Comparison of ENCODE assay signal across 1 cellular context in the genomic region with DNA sequence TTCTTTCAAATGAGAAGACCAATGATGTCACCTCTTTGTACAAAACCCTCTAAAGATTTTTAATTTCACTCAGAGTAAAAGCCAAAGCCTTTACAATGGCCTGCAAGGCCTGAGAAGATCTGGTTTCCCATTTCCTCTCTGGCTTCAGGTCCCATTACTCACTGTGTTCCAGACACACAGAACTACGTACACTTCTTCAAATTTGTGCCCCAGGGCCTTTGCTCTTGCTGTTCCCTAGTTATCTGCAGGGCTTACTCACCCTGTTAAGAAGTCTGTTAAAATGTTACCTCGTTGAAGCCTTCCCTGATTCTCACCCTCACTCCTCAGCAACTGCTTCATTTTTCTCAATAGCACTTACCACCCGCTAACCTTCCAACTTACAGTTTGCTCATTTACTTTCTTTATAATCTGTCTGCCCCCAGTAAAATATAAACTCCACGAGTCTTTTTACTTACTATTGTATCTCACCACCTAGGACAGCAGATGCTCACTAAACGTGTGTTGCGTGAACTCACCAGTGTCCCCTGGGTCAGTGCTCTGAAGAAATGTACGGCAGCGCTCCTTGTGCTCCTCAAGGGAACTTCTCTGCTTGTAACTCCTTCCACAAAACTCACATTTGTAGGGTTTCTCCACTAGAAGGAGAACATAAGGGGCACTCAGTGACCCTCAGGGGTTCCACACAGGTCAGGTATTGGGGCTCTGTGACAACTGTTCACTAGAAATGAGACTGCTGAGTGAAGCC.
TF ChIP-seq lines count a peak whose summit lies in the region.

No MANE protein-coding gene starts in this region.

TF ChIP-seq in HEK293, 187 proteins besides CTCF, POLR2A, EP300 and RAD21 (continued from another document):
- TF ChIP-seq, protein P1, sequence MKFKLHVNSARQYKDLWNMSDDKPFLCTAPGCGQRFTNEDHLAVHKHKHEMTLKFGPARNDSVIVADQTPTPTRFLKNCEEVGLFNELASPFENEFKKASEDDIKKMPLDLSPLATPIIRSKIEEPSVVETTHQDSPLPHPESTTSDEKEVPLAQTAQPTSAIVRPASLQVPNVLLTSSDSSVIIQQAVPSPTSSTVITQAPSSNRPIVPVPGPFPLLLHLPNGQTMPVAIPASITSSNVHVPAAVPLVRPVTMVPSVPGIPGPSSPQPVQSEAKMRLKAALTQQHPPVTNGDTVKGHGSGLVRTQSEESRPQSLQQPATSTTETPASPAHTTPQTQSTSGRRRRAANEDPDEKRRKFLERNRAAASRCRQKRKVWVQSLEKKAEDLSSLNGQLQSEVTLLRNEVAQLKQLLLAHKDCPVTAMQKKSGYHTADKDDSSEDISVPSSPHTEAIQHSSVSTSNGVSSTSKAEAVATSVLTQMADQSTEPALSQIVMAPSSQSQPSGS (tag by site-specific recombination; IDR thresholded peaks at IDR 0.05; ENCODE audit: low read depth) = peak; percentile 48; the same call in 1 of the 2 replicates
- TF ChIP-seq ZNF654 (tag by site-specific recombination; IDR thresholded peaks at IDR 0.05; ENCODE audit: low read depth) (no peak), ZNF623 (tag by site-specific recombination; IDR thresholded peaks at IDR 0.05) (peak; percentile 97), SP7 (tag by site-specific recombination; IDR thresholded peaks at IDR 0.05) (no peak), GLIS1 (tag by site-specific recombination; IDR thresholded peaks at IDR 0.05) (no peak), SP3 (tag by site-specific recombination; IDR thresholded peaks at IDR 0.05) (no peak), ZNF121 (tag by site-specific recombination; IDR thresholded peaks at IDR 0.05) (no peak)
